ENCODE assay signal across 1 cellular context in genomic region chr1:201895913-201896807, GRCh38.
A peak's percentile ranks its signal among the peaks of the same experiment; 100 is the strongest.
TF ChIP-seq lines count a peak whose summit lies in the region.

No MANE protein-coding gene starts in this region.

TF ChIP-seq in K562, 482 proteins besides CTCF, POLR2A, EP300 and RAD21 (continued from another document and continues in another):
- TF ChIP-seq CTCFL (IDR thresholded peaks at IDR 0.05; ENCODE audit: borderline replicate concordance, insufficient read depth, low read depth, low read length, poor library complexity, severe bottlenecking) (peak; percentile 73), THAP7 (CRISPR knock-in tag; IDR thresholded peaks at IDR 0.05) (no peak), PHB (CRISPR knock-in tag; IDR thresholded peaks at IDR 0.05) (no peak), STAT5A (IDR thresholded peaks at IDR 0.05; ENCODE audit: borderline replicate concordance, low read length) (peak; percentile 22; the same call in 1 of the 2 replicates), SMARCB1 (IDR thresholded peaks at IDR 0.05; ENCODE audit: insufficient read length, low read depth) (no peak), ZC3H8 (IDR thresholded peaks at IDR 0.05) (no peak), FOS (IDR thresholded peaks at IDR 0.05; ENCODE audit: extremely low read depth, insufficient read length) (no peak), TAF7 (tag; IDR thresholded peaks at IDR 0.05) (no peak), ZBTB33 (CRISPR knock-in tag; IDR thresholded peaks at IDR 0.05) (peak; percentile 44; the same call in 1 of the 2 replicates), ADNP (tag; IDR thresholded peaks at IDR 0.05) (no peak), CBX3 (IDR thresholded peaks at IDR 0.05; ENCODE audit: borderline replicate concordance in 1 of 2, low read length in 2 of 2) (peak in 1 of 2 experiments; percentile 32; a peak in 1 of 3 replicates), CBX1 (IDR thresholded peaks at IDR 0.05; ENCODE audit: low read depth) (peak; percentile 47; the same call in 1 of the 2 replicates), SLC30A9 (CRISPR knock-in tag; IDR thresholded peaks at IDR 0.05) (no peak), MCM7 (IDR thresholded peaks at IDR 0.05) (no peak), CAMTA2 (CRISPR knock-in tag; conservative IDR thresholded peaks at IDR 0.05) (no peak), KLF13 (tag; IDR thresholded peaks at IDR 0.05; ENCODE audit: borderline replicate concordance, low read depth) (no peak), EZH2 (IDR thresholded peaks at IDR 0.05; ENCODE audit: borderline replicate concordance, low read depth, low read length) (no peak), SMAD3 (CRISPR knock-in tag; conservative IDR thresholded peaks at IDR 0.05) (no peak), ZNF695 (CRISPR knock-in tag; IDR thresholded peaks at IDR 0.05) (no peak), ZC3H4 (CRISPR knock-in tag; IDR thresholded peaks at IDR 0.05; ENCODE audit: borderline replicate concordance) (no peak), ZNF511 (CRISPR knock-in tag; IDR thresholded peaks at IDR 0.05) (no peak; the same call in 1 of the 2 replicates), ZNF609 (CRISPR knock-in tag; IDR thresholded peaks at IDR 0.05; ENCODE audit: borderline replicate concordance) (no peak; the same call in 1 of the 2 replicates), ZNF146 (CRISPR knock-in tag; IDR thresholded peaks at IDR 0.05; ENCODE audit: unreplicated experiment) (no peak), LARP7 (IDR thresholded peaks at IDR 0.05) (no peak; the same call in 1 of the 2 replicates), ZNF655 (CRISPR knock-in tag; IDR thresholded peaks at IDR 0.05) (no peak), TSC22D4 (tag; IDR thresholded peaks at IDR 0.05) (no peak), XRCC4 (IDR thresholded peaks at IDR 0.05; ENCODE audit: extremely low read depth, insufficient read depth, insufficient read length) (no peak), TRIM28 (IDR thresholded peaks at IDR 0.05) (0 out of 2 replicates have a peak, but pooled peaks have one; percentile 18), TFAP4 (CRISPR knock-in tag; IDR thresholded peaks at IDR 0.05; ENCODE audit: borderline replicate concordance) (peak; percentile 99), MCM5 (IDR thresholded peaks at IDR 0.05; ENCODE audit: low read depth) (no peak), CBX5 (IDR thresholded peaks at IDR 0.05; ENCODE audit: borderline replicate concordance, low read depth) (no peak), U2AF2 (optimal IDR thresholded peaks at IDR 0.05; ENCODE audit: low read depth, low read length) (no peak), SRSF3 (IDR thresholded peaks at IDR 0.05; ENCODE audit: insufficient read depth, low read length) (no peak), SP1 (CRISPR knock-in tag; IDR thresholded peaks at IDR 0.05) (peak; percentile 76), PYGO2 (tag; IDR thresholded peaks at IDR 0.05) (no peak), KLF1 (tag; IDR thresholded peaks at IDR 0.05) (no peak), DACH1 (IDR thresholded peaks at IDR 0.05; ENCODE audit: partially characterized antibody) (peak; percentile 65), CUX1 (CRISPR knock-in tag; IDR thresholded peaks at IDR 0.05) (no peak), ZNF174 (CRISPR knock-in tag; IDR thresholded peaks at IDR 0.05) (no peak), POLR2AphosphoS2 (IDR thresholded peaks at IDR 0.05; ENCODE audit: low read length) (no peak), ZNF717 (CRISPR knock-in tag; IDR thresholded peaks at IDR 0.05) (no peak), CREB1 (IDR thresholded peaks at IDR 0.05) (peak; percentile 79), CREB1 (CRISPR knock-in tag; IDR thresholded peaks at IDR 0.05) (peak; percentile 75), KLF6 (CRISPR knock-in tag; IDR thresholded peaks at IDR 0.05; ENCODE audit: borderline replicate concordance) (no peak), C11orf30 (IDR thresholded peaks at IDR 0.05; ENCODE audit: low read depth) (no peak), ELK3 (CRISPR knock-in tag; IDR thresholded peaks at IDR 0.05) (no peak), FOXA3 (CRISPR knock-in tag; conservative IDR thresholded peaks at IDR 0.05 in 1 of 2, IDR thresholded peaks at IDR 0.05 in 1 of 2) (no peak; a peak in 1 of 4 replicates), ATF7 (IDR thresholded peaks at IDR 0.05) (peak; percentile 99)
